ENCODE assay signal across 15 cellular contexts in the genomic region with DNA sequence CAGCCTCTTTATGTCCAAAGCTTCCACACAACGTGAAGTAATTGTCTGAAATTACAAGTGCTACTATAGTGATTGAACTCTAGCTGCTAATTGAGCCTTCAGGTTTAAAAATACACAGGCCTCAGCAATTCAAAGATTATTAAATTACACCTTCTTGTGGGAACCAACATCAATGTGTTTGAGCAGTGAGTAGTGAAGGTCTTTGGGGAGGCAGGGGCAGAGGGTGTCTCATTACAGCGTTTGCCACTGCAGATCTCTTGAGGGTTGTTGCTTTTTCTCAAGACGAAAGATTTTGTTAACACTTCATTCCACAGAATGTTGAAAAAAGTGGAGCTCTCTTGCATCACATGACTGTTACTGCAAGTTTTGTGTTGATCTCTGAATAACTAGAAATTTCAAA.
A peak's percentile ranks its signal among the peaks of the same experiment; 100 is the strongest.
DNase-seq lines count a peak whose midpoint lies in the region; FAIRE-seq and TF ChIP-seq lines count a peak whose summit lies in the region.
"Had no signal": no experiment of that assay in that cellular context is flagged by ENCODE, and none has a peak within 500 bp of the region (broad histone marks: within the 10 kb centered on the region; RNA-seq: fewer than 3 reads in every experiment).

No MANE protein-coding gene starts in this region.

- no peak for TF ChIP-seq CTCF in D721Med (IDR thresholded peaks at IDR 0.05; ENCODE audit: insufficient read depth, missing control alignments)

- DNase-seq in NCI-H1417 (lab: John Stamatoyannopoulos, UW) (peak in 2 of 3 experiments; percentile 1 to 68), NCI-H1436 treated with DMSO at 0.1 percent for 48 hours (lab: John Stamatoyannopoulos, UW) (peak; percentile 40), NCI-H2171 treated with DMSO at 0.1 percent for 48 hours (lab: John Stamatoyannopoulos, UW) (peak; percentile 71), SK-N-DZ (ENCODE audit: low spot score) (peak; percentile 71), D721Med (ENCODE audit: insufficient read length, low spot score) (no peak), DMS153 (lab: John Stamatoyannopoulos, UW) (no peak), retina (no peak), DMS 273 (lab: John Stamatoyannopoulos, UW; ENCODE audit: unreplicated experiment) (no peak)
- DNase-seq: ACHN; CD4-positive, CD25-positive, alpha-beta regulatory T cell; DMS79 treated with DMSO at 0.1 percent for 48 hours; EL; H9 had no signal

- FAIRE-seq in D721Med (lab: Jason Lieb, UNC), result no peak
- FAIRE-seq: G401.6, GM12891 had no signal

Comparison
In these comparisons a context has a peak if more than half of its experiments do, and no peak if none do; other contexts are left out.
1. DNase-seq: peak in NCI-H1417 (2 of 3), NCI-H1436 treated with DMSO at 0.1 percent for 48 hours (single experiment), NCI-H2171 treated with DMSO at 0.1 percent for 48 hours (single experiment) and SK-N-DZ (single experiment); none in D721Med (single experiment), DMS153 (single experiment), retina (single experiment) and DMS 273 (single experiment).